1 cellular context compared by ENCODE assay signal in the genomic region with DNA sequence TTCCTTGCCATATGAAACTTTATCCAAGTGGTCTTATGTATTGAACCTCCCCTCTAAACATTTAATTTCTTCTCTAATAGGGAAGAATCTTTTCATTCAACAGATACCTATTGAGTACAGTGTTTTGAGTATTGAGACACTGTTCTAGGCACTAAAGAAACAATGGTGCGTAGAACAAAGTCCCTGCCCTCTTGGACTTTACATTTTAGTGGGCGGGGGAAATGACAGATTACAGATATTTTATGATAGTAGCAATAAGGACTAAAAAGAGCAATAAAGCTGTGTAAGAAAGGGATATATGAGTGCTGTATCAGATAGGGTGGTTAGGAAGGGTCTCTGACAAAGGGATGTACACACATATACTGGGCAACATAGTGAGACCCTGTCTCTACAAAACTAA.
TF ChIP-seq lines count a peak whose summit lies in the region.

No MANE protein-coding gene starts in this region.

TF ChIP-seq in IMR-90, 13 proteins besides CTCF, POLR2A, EP300 and RAD21:
- TF ChIP-seq RFX5 (IDR thresholded peaks at IDR 0.05; ENCODE audit: low read depth, low read length) (no peak), MXI1 (IDR thresholded peaks at IDR 0.05; ENCODE audit: borderline replicate concordance, low read depth, low read length) (no peak), CEBPB (IDR thresholded peaks at IDR 0.05; ENCODE audit: low read depth, low read length) (no peak)
